ENCODE assay signal across 15 cellular contexts in the genomic region with DNA sequence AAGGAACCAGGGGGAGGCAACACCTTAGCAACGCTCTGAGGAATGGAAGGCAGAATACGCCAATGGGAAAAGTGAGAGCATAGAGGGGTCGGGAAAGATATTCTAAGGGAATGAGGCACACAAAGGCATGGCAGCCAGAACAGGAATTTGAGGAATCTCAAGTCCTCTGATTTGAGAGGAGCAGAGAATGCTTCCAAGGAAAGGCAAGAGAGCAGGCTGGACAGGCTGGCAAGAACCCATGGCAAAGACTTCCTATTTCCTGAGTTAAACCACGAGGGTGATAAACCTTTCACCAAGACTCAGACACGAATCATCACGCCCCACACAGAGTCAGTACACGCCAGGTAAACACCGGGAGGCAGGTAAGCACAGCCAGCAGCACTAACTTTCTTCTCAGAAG.
DNase-seq lines count a peak whose midpoint lies in the region; ATAC-seq and TF ChIP-seq lines count a peak whose summit lies in the region.
"Had no signal": no experiment of that assay in that cellular context is flagged by ENCODE, and none has a peak within 500 bp of the region (broad histone marks: within the 10 kb centered on the region; RNA-seq: fewer than 3 reads in every experiment).

No MANE protein-coding gene starts in this region.

- no peak for TF ChIP-seq POLR2A in erythroblast (IDR thresholded peaks at IDR 0.05; ENCODE audit: low read length)

- H3K4me1 Mint-ChIP-seq in chondrocyte (ENCODE audit: low read depth): peaks cover 54% of the 10 kb centered on the region
- H3K4me1 Mint-ChIP-seq: naive B cell had no signal

- peak overlapping the region; percentile 90 for H3K27ac Mint-ChIP-seq in chondrocyte (ENCODE audit: unreplicated experiment)
- H3K27ac Mint-ChIP-seq: naive B cell; stimulated activated naive CD8-positive, alpha-beta T cell treated with anti-CD3 and anti-CD28 coated beads, Interleukin-15, Interleukin-2, amounts not matched to agents 100 ng/mL and 50 ng/mL, for 24 hours had no signal

- DNase-seq in ACHN: peak; percentile 68
- no peak for DNase-seq in chondrocyte (ENCODE audit: low spot score)
- no peak for DNase-seq in left lung
- DNase-seq in pons (ENCODE audit: low spot score): no peak
- DNase-seq in erythroblast (lab: John Stamatoyannopoulos, UW): no peak
- DNase-seq: activated gamma-delta T cell treated with Interleukin-2 at 50 U/mL for 16 hours, hippocampal formation, naive B cell, NCI-H2171 had no signal

- H3K27me3 ChIP-seq in HUES64 (ENCODE audit: insufficient read depth, low read length) (no peaks in the 10 kb centered on the region), left lung (no peaks in the 10 kb centered on the region)

- H3K27ac ChIP-seq in HUES64 (ENCODE audit: low read depth, low read length) (peak overlapping the region; percentile 82), left lung (no peak overlapping the region)
- H3K27ac ChIP-seq: KMS-11 had no signal

- peak overlapping the region; percentile 1 for H3K4me3 Mint-ChIP-seq in chondrocyte (ENCODE audit: unreplicated experiment)
- H3K4me3 Mint-ChIP-seq: stimulated activated naive CD8-positive, alpha-beta T cell treated with anti-CD3 and anti-CD28 coated beads, Interleukin-15, Interleukin-2, amounts not matched to agents 100 ng/mL and 50 ng/mL, for 24 hours had no signal

- peak; percentile 77 for ATAC-seq in left lung
- ATAC-seq in GM18498 (IDR thresholded peaks at IDR 0.05; ENCODE audit: unreplicated experiment): no peak
- ATAC-seq in GM21825 (IDR thresholded peaks at IDR 0.05; ENCODE audit: unreplicated experiment): no peak
- ATAC-seq: Right ventricle myocardium inferior had no signal

- H3K36me3 Mint-ChIP-seq in chondrocyte (ENCODE audit: low read depth): no peaks in the 10 kb centered on the region
- H3K36me3 Mint-ChIP-seq: naive B cell had no signal

- H3K9ac ChIP-seq in HUES64 (ENCODE audit: low read depth, low read length): peak overlapping the region; percentile 16; the same call in 1 of the 2 replicates
- H3K9ac ChIP-seq: KMS-11 had no signal

- H3K4me3 ChIP-seq in HUES64 (ENCODE audit: low read length): peak overlapping the region; percentile 19; the same call in 1 of the 2 replicates
- no peak overlapping the region for H3K4me3 ChIP-seq in left lung

- no peaks in the 10 kb centered on the region for H3K36me3 ChIP-seq in HUES64 (ENCODE audit: insufficient read depth, low read length)
- no peaks in the 10 kb centered on the region for H3K36me3 ChIP-seq in left lung

- intact Hi-C loops in left lung (cut with DNase I): no loop called here

- H3K4me1 ChIP-seq in HUES64 (ENCODE audit: insufficient read depth, low read length) (peaks cover 63% of the 10 kb centered on the region), left lung (peaks cover 8 to 15% of the 10 kb centered on the region in 2 donors)

- peaks cover 3% of the 10 kb centered on the region for H3K9me3 Mint-ChIP-seq in chondrocyte (ENCODE audit: low read depth)
- H3K9me3 Mint-ChIP-seq: stimulated activated naive CD8-positive, alpha-beta T cell treated with anti-CD3 and anti-CD28 coated beads, Interleukin-15, Interleukin-2, amounts not matched to agents 100 ng/mL and 50 ng/mL, for 24 hours had no signal

- H3K27me3 Mint-ChIP-seq in chondrocyte (ENCODE audit: low read depth): no peaks in the 10 kb centered on the region

- no peaks in the 10 kb centered on the region for H3K9me3 ChIP-seq in HUES64 (ENCODE audit: insufficient read depth, low read depth, low read length)
- no peaks in the 10 kb centered on the region for H3K9me3 ChIP-seq in left lung

- WGBS in HUES64: 61% methylated on average over 8 of the region's 8 CpGs

- in situ Hi-C loops in ACHN (cut with HindIII; ENCODE audit: low pct_ligation_motif_present, low pct_unique_long_range_greater_than_20kb, low sequenced_read_pairs): no loop called here

- TF ChIP-seq CTCF in chondrocyte (IDR thresholded peaks at IDR 0.05) (no peak), left lung (IDR thresholded peaks at IDR 0.05) (no peak)
